18 cellular contexts compared by ENCODE assay signal in genomic region chr3:52487788-52488691, GRCh38. TPM values are rescaled to one million over a fixed set of nuclear protein-coding genes. Genes with fewer than 3 reads are reported as not detected.
DNase-seq lines count a peak whose midpoint lies in the region; ATAC-seq and TF ChIP-seq lines count a peak whose summit lies in the region.
"Had no signal": no experiment of that assay in that cellular context is flagged by ENCODE, and none has a peak within 500 bp of the region (broad histone marks: within the 10 kb centered on the region; RNA-seq: fewer than 3 reads in every experiment).

No MANE protein-coding gene starts in this region.

- H3K27me3 Mint-ChIP-seq in WTC11 (ENCODE audit: low read depth) (no peaks in the 10 kb centered on the region), glutamatergic neuron (ENCODE audit: unreplicated experiment) (peaks cover 3% of the 10 kb centered on the region)
- H3K27me3 Mint-ChIP-seq: IgD-negative memory B cell had no signal

- H3K9me3 Mint-ChIP-seq in WTC11 (no peaks in the 10 kb centered on the region), glutamatergic neuron (ENCODE audit: unreplicated experiment) (peaks cover 13% of the 10 kb centered on the region)
- H3K9me3 Mint-ChIP-seq: IgD-negative memory B cell had no signal

- no peak overlapping the region for H3K4me2 ChIP-seq in osteoblast (ENCODE audit: insufficient read depth, low read length)

- H3K27ac Mint-ChIP-seq in WTC11 (peak overlapping the region; percentile 29; the same call in 1 of the 2 replicates), glutamatergic neuron (ENCODE audit: unreplicated experiment) (no peak overlapping the region)

- H3K4me3 ChIP-seq in osteoblast (ENCODE audit: insufficient read depth, low read length) = no peak overlapping the region
- H3K4me3 ChIP-seq: Peyer's patch, SK-N-MC had no signal

- DNase-seq in WTC11 (ENCODE audit: low spot score) (no peak), osteoblast (ENCODE audit: insufficient read length, low spot score, missing footprints) (peak; percentile 58), glutamatergic neuron (no peak)
- no peak for DNase-seq in activated CD4-positive, CD25-positive, alpha-beta regulatory T cell (lab: John Stamatoyannopoulos, UW)
- DNase-seq: DMS 273 treated with DMSO at 0.1 percent for 48 hours, GF-D8, HCEC 1CT, NCI-H1105 treated with DMSO at 0.1 percent for 48 hours, NCI-H187, NCI-H226, NCI-H524 treated with DMSO at 0.1 percent for 48 hours, Peyer's patch, Right ventricle myocardium superior had no signal

- H4K20me1 ChIP-seq in osteoblast (ENCODE audit: insufficient read depth, low read length) = peaks cover 18% of the 10 kb centered on the region

- no peaks in the 10 kb centered on the region for H3K9me3 ChIP-seq in osteoblast (ENCODE audit: low read depth, low read length)
- H3K9me3 ChIP-seq: Peyer's patch had no signal

- no peaks in the 10 kb centered on the region for H3K4me1 ChIP-seq in osteoblast (ENCODE audit: insufficient read depth, low read length)

- no peak for TF ChIP-seq CTCF in WTC11 (IDR thresholded peaks at IDR 0.05)
- no peak for TF ChIP-seq CTCF in osteoblast (IDR thresholded peaks at IDR 0.05; ENCODE audit: extremely low read depth, low read depth, low read length)
- TF ChIP-seq CTCF in glutamatergic neuron (IDR thresholded peaks at IDR 0.05; ENCODE audit: partially characterized antibody, unreplicated experiment) = no peak

- H3K36me3 ChIP-seq in osteoblast (ENCODE audit: insufficient read depth, low read length) = peaks cover 62% of the 10 kb centered on the region

- POLR2A ChIA-PET in WTC11 (lab: Charles Lee) = no interaction called here

- ATAC-seq in WTC11 = no peak

- no peak overlapping the region for H3K27ac ChIP-seq in osteoblast (ENCODE audit: low read depth, low read length)
- H3K27ac ChIP-seq: Peyer's patch, SK-N-MC had no signal

- no peaks in the 10 kb centered on the region for H3K27me3 ChIP-seq in osteoblast (ENCODE audit: insufficient read depth, low read length)
- H3K27me3 ChIP-seq: Peyer's patch had no signal

- no peak overlapping the region for H2AFZ ChIP-seq in osteoblast (ENCODE audit: low read length)

- CTCF ChIA-PET in WTC11 (lab: Charles Lee) = interaction anchor here (3.6 kb wide), 1 partner anchor 16 kb away, joined by 10 read pairs; no protein-coding TSS in a partner anchor

- H3K79me2 ChIP-seq in osteoblast (ENCODE audit: insufficient read depth, low read length) = no peaks in the 10 kb centered on the region

- H3K4me3 Mint-ChIP-seq in WTC11 (no peak overlapping the region), glutamatergic neuron (ENCODE audit: unreplicated experiment) (no peak overlapping the region)
- H3K4me3 Mint-ChIP-seq: CD14-positive monocyte, IgD-negative memory B cell had no signal

- H3K4me1 Mint-ChIP-seq in WTC11 = no peaks in the 10 kb centered on the region
- H3K4me1 Mint-ChIP-seq in glutamatergic neuron (ENCODE audit: low read depth, unreplicated experiment) = peaks cover 19% of the 10 kb centered on the region
- H3K4me1 Mint-ChIP-seq: IgD-negative memory B cell had no signal

- H3K36me3 Mint-ChIP-seq in WTC11 = peaks cover 24% of the 10 kb centered on the region
- H3K36me3 Mint-ChIP-seq in glutamatergic neuron (ENCODE audit: unreplicated experiment) = no peaks in the 10 kb centered on the region

TF ChIP-seq in WTC11, 78 proteins besides CTCF, POLR2A, EP300 and RAD21:
- TF ChIP-seq MXD4 (CRISPR knock-in tag; IDR thresholded peaks at IDR 0.05; ENCODE audit: borderline replicate concordance) (no peak), NFE2L1 (CRISPR knock-in tag; IDR thresholded peaks at IDR 0.05) (no peak), SMAD3 (CRISPR knock-in tag; IDR thresholded peaks at IDR 0.05; ENCODE audit: borderline replicate concordance) (no peak), ZBTB21 (CRISPR knock-in tag; IDR thresholded peaks at IDR 0.05; ENCODE audit: borderline replicate concordance) (no peak), ZNF317 (CRISPR knock-in tag; IDR thresholded peaks at IDR 0.05; ENCODE audit: borderline replicate concordance, low read depth) (no peak), ATF1 (CRISPR knock-in tag; IDR thresholded peaks at IDR 0.05) (no peak)
- TF ChIP-seq, protein P1, sequence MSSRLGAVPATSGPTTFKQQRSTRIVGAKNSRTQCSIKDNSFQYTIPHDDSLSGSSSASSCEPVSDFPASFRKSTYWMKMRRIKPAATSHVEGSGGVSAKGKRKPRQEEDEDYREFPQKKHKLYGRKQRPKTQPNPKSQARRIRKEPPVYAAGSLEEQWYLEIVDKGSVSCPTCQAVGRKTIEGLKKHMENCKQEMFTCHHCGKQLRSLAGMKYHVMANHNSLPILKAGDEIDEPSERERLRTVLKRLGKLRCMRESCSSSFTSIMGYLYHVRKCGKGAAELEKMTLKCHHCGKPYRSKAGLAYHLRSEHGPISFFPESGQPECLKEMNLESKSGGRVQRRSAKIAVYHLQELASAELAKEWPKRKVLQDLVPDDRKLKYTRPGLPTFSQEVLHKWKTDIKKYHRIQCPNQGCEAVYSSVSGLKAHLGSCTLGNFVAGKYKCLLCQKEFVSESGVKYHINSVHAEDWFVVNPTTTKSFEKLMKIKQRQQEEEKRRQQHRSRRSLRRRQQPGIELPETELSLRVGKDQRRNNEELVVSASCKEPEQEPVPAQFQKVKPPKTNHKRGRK (CRISPR knock-in tag; IDR thresholded peaks at IDR 0.05; ENCODE audit: borderline replicate concordance) = no peak
TF ChIP-seq in WTC11: peak in this region for 0.

RNA-seq across cellular contexts. Expression of gene STAB1, which starts 7.1 kb away (rescaled TPM):
- 1.9 to 2.6 TPM (median 2.1 TPM) in 3 replicates for total RNA-seq in WTC11 (2021)
- 0.59 and 1.1 TPM in 2 replicates for total RNA-seq in osteoblast
- total RNA-seq in glutamatergic neuron (ENCODE audit: unreplicated experiment) = 6.3 TPM
- total RNA-seq: Daoy had no signal

RNA-seq across cellular contexts. Expression of gene NISCH, which starts 32.6 kb away (rescaled TPM):
- total RNA-seq in WTC11 (2021) (83.7 to 86.3 TPM (median 85.0 TPM) in 3 replicates), osteoblast (72.2 and 83.2 TPM in 2 replicates), glutamatergic neuron (ENCODE audit: unreplicated experiment) (280 TPM)

RNA-seq across cellular contexts. Expression of gene TNNC1, which starts 34.2 kb away (rescaled TPM):
- total RNA-seq in WTC11 (2021) = 4.3 to 5.7 TPM (median 5.6 TPM) in 3 replicates
- 0.29 and 0.36 TPM in 2 replicates for total RNA-seq in osteoblast
- 2.7 TPM for total RNA-seq in glutamatergic neuron (ENCODE audit: unreplicated experiment)
- total RNA-seq: Daoy, Peyer's patch had no signal

RNA-seq across cellular contexts. Expression of gene SEMA3G, which starts 43.1 kb away (rescaled TPM):
- 1.6 to 2.5 TPM (median 2.5 TPM) in 3 replicates for total RNA-seq in WTC11 (2021)
- total RNA-seq in osteoblast = under 0.01 TPM in 1 of 2 replicates, not detected in the other
- total RNA-seq in glutamatergic neuron (ENCODE audit: unreplicated experiment) = 0.59 TPM
- total RNA-seq: LHCN-M2 had no signal

RNA-seq across cellular contexts. Expression of gene NT5DC2, which starts 45.6 kb away (rescaled TPM):
- total RNA-seq in WTC11 (2021) (377 to 430 TPM (median 417 TPM) in 3 replicates), osteoblast (45.4 and 52.5 TPM in 2 replicates), glutamatergic neuron (ENCODE audit: unreplicated experiment) (308 TPM)
